In genomic region chrX:56766554-56767412, GRCh38 we compare ENCODE assay signal across 8 cellular contexts. TPM values are rescaled to one million over a fixed set of nuclear protein-coding genes. Genes with fewer than 3 reads are reported as not detected.
A peak's percentile ranks its signal among the peaks of the same experiment; 100 is the strongest.
DNase-seq lines count a peak whose midpoint lies in the region; ATAC-seq and TF ChIP-seq lines count a peak whose summit lies in the region.
"Had no signal": no experiment of that assay in that cellular context is flagged by ENCODE, and none has a peak within 500 bp of the region (broad histone marks: within the 10 kb centered on the region; RNA-seq: fewer than 3 reads in every experiment).

No MANE protein-coding gene starts in this region.

- no peaks in the 10 kb centered on the region for H3K27me3 Mint-ChIP-seq in T-helper 1 cell treated with Interleukin-12 subunit alpha and Interleukin-12 subunit beta and Interleukin-4 antibody, amounts not matched to agents 30 μg/mL and 1 μg/mL, for 36 hours (ENCODE audit: low read depth)
- H3K27me3 Mint-ChIP-seq in endothelial cell (ENCODE audit: unreplicated experiment): peaks cover 13% of the 10 kb centered on the region

- H3K27ac ChIP-seq in rectal smooth muscle tissue (ENCODE audit: low read depth, low read length): peak overlapping the region; percentile 59

- H3K4me1 ChIP-seq in rectal smooth muscle tissue (ENCODE audit: control insufficient read depth, insufficient read depth, low read length): peaks cover 4% of the 10 kb centered on the region

- peak overlapping the region; percentile 76 for H3K4me3 ChIP-seq in rectal smooth muscle tissue (ENCODE audit: low read length)

- H3K36me3 ChIP-seq in rectal smooth muscle tissue (ENCODE audit: control insufficient read depth, insufficient read depth, low read length): no peaks in the 10 kb centered on the region

- no peak for TF ChIP-seq CTCF in endothelial cell (IDR thresholded peaks at IDR 0.05; ENCODE audit: unreplicated experiment)

- H3K27ac Mint-ChIP-seq in T-helper 1 cell treated with Interleukin-12 subunit alpha and Interleukin-12 subunit beta and Interleukin-4 antibody, amounts not matched to agents 30 μg/mL and 1 μg/mL, for 36 hours: peak overlapping the region; percentile 72
- peak overlapping the region; percentile 27 for H3K27ac Mint-ChIP-seq in endothelial cell (ENCODE audit: unreplicated experiment)

- ATAC-seq in HG03354 (IDR thresholded peaks at IDR 0.05; ENCODE audit: poor library complexity, severe bottlenecking, unreplicated experiment): no peak
- ATAC-seq in HG03342 (IDR thresholded peaks at IDR 0.05; ENCODE audit: unreplicated experiment): no peak

- DNase-seq in ELR (ENCODE audit: low read depth) (peak; percentile 2), endothelial cell (ENCODE audit: low spot score) (no peak), NCI-H446 (lab: John Stamatoyannopoulos, UW) (no peak)
- DNase-seq: NCI-H2081 had no signal

- peaks cover 5% of the 10 kb centered on the region for H3K36me3 Mint-ChIP-seq in T-helper 1 cell treated with Interleukin-12 subunit alpha and Interleukin-12 subunit beta and Interleukin-4 antibody, amounts not matched to agents 30 μg/mL and 1 μg/mL, for 36 hours (ENCODE audit: low read depth)
- peaks cover 8% of the 10 kb centered on the region for H3K36me3 Mint-ChIP-seq in endothelial cell (ENCODE audit: low read depth, unreplicated experiment)

- no peak overlapping the region for H3K9ac ChIP-seq in rectal smooth muscle tissue (ENCODE audit: low read length)

- no peaks in the 10 kb centered on the region for H3K27me3 ChIP-seq in rectal smooth muscle tissue (ENCODE audit: control insufficient read depth, insufficient read depth, low read length)

- H3K4me1 Mint-ChIP-seq in T-helper 1 cell treated with Interleukin-12 subunit alpha and Interleukin-12 subunit beta and Interleukin-4 antibody, amounts not matched to agents 30 μg/mL and 1 μg/mL, for 36 hours (ENCODE audit: low read depth): peaks cover 38% of the 10 kb centered on the region
- H3K4me1 Mint-ChIP-seq in endothelial cell (ENCODE audit: unreplicated experiment): peaks cover 18% of the 10 kb centered on the region

- no peaks in the 10 kb centered on the region for H3K9me3 Mint-ChIP-seq in T-helper 1 cell treated with Interleukin-12 subunit alpha and Interleukin-12 subunit beta and Interleukin-4 antibody, amounts not matched to agents 30 μg/mL and 1 μg/mL, for 36 hours
- H3K9me3 Mint-ChIP-seq in endothelial cell (ENCODE audit: unreplicated experiment): no peaks in the 10 kb centered on the region

- no peak overlapping the region for H3K4me3 Mint-ChIP-seq in T-helper 1 cell treated with Interleukin-12 subunit alpha and Interleukin-12 subunit beta and Interleukin-4 antibody, amounts not matched to agents 30 μg/mL and 1 μg/mL, for 36 hours
- H3K4me3 Mint-ChIP-seq in endothelial cell (ENCODE audit: unreplicated experiment): peak overlapping the region; percentile 16

RNA-seq across cellular contexts. Expression of gene NBDY, which starts 37.7 kb away (rescaled TPM):
- 90.1 TPM for total RNA-seq in endothelial cell (ENCODE audit: unreplicated experiment)
